In genomic region chr1:162497723-162498441, GRCh38 we compare ENCODE assay signal across 1 cellular context.
A peak's percentile ranks its signal among the peaks of the same experiment; 100 is the strongest.
TF ChIP-seq lines count a peak whose summit lies in the region.

A gene with protein sequence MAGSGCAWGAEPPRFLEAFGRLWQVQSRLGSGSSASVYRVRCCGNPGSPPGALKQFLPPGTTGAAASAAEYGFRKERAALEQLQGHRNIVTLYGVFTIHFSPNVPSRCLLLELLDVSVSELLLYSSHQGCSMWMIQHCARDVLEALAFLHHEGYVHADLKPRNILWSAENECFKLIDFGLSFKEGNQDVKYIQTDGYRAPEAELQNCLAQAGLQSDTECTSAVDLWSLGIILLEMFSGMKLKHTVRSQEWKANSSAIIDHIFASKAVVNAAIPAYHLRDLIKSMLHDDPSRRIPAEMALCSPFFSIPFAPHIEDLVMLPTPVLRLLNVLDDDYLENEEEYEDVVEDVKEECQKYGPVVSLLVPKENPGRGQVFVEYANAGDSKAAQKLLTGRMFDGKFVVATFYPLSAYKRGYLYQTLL (plus strand): TSS chr1:162497818. CDS start chr1:162498001, 183 bp downstream.

TF ChIP-seq in HCT116, 20 proteins besides CTCF, POLR2A, EP300 and RAD21 (continued from another document):
- no peak for TF ChIP-seq ZBTB33 (IDR thresholded peaks at IDR 0.05; ENCODE audit: extremely low read depth, insufficient replicate concordance, low read length)
- no peak for TF ChIP-seq ZNF274 (IDR thresholded peaks at IDR 0.05; ENCODE audit: low read depth, low read length)
- peak; percentile 83 for TF ChIP-seq ZFX (IDR thresholded peaks at IDR 0.05)
- TF ChIP-seq SIN3A (IDR thresholded peaks at IDR 0.05; ENCODE audit: low read depth), result 0 out of 2 replicates have a peak, but pooled peaks have one; percentile 19
- TF ChIP-seq ELF1 (IDR thresholded peaks at IDR 0.05; ENCODE audit: borderline replicate concordance, low read depth), result peak; percentile 35
- no peak for TF ChIP-seq FOSL1 (IDR thresholded peaks at IDR 0.05; ENCODE audit: low read depth)
TF ChIP-seq in HCT116: peak in this region for 6.
